In the genomic region with DNA sequence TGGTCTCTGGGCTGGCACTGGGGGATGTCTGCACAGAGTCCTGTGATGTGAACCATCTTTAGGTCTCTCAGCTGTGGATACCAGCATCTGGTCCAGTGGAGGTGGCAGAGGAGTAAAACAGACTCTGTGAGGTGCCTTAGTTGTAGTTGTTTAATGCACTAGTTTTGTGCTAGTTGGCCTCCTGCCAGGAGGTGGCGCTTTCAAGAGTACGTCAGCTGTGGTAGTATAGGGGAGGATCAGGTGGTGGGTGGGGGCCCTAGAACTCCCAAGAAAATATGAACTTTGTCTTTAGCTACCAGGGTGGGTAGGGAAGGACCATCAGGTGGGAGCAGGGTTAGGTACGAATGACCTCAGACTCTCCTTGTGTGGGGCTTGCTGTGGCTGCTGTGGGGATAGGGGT, we compare ENCODE assay signal across 23 cellular contexts.
DNase-seq lines count a peak whose midpoint lies in the region; ATAC-seq and TF ChIP-seq lines count a peak whose summit lies in the region.
"Had no signal": no experiment of that assay in that cellular context is flagged by ENCODE, and none has a peak within 500 bp of the region (broad histone marks: within the 10 kb centered on the region; RNA-seq: fewer than 3 reads in every experiment).

No MANE protein-coding gene starts in this region.

- H4K20me1 ChIP-seq in GM23338 (replicated peaks; ENCODE audit: insufficient read depth) = no peaks in the 10 kb centered on the region

- H3K4me1 Mint-ChIP-seq in activated CD4-positive, alpha-beta T cell treated with anti-CD3 and anti-CD28 coated beads for 36 hours = no peaks in the 10 kb centered on the region
- H3K4me1 Mint-ChIP-seq in GM23338 (peaks cover 24% of the 10 kb centered on the region), neural crest cell (peaks cover 26% of the 10 kb centered on the region)
- H3K4me1 Mint-ChIP-seq: activated CD8-positive, alpha-beta memory T cell treated with anti-CD3 and anti-CD28 coated beads, Interleukin-2, amount 10 ng/mL, durations not matched to agents 7 days and 5 days; activated naive CD8-positive, alpha-beta T cell treated with anti-CD3 and anti-CD28 coated beads, Interleukin-2, amount 10 ng/mL, durations not matched to agents 7 days and 5 days had no signal

- no peak overlapping the region for H3K4me3 ChIP-seq in GM23338
- H3K4me3 ChIP-seq in vagina = no peak overlapping the region
- H3K4me3 ChIP-seq: gastrocnemius medialis had no signal

- no peak overlapping the region for H3K27ac ChIP-seq in GM23338 (ENCODE audit: low read depth)
- no peak overlapping the region for H3K27ac ChIP-seq in vagina
- H3K27ac ChIP-seq: gastrocnemius medialis had no signal

- TF ChIP-seq CTCF in GM23338 (conservative IDR thresholded peaks at IDR 0.05; ENCODE audit: low read depth in 2 of 2) = peak; percentile 59 to 64
- TF ChIP-seq CTCF in neural crest cell (conservative IDR thresholded peaks at IDR 0.05) = peak; percentile 16
- no peak for TF ChIP-seq CTCF in vagina (IDR thresholded peaks at IDR 0.05)

- no peak overlapping the region for H3K27ac Mint-ChIP-seq in activated CD4-positive, alpha-beta T cell treated with anti-CD3 and anti-CD28 coated beads for 36 hours
- H3K27ac Mint-ChIP-seq in GM23338 = 0 out of 2 replicates have a peak overlapping the region, but pooled peaks have one; percentile 26
- H3K27ac Mint-ChIP-seq in neural crest cell (ENCODE audit: unreplicated experiment) = no peak overlapping the region
- H3K27ac Mint-ChIP-seq: activated CD8-positive, alpha-beta memory T cell treated with anti-CD3 and anti-CD28 coated beads, Interleukin-2, amount 10 ng/mL, durations not matched to agents 7 days and 5 days; activated naive CD8-positive, alpha-beta T cell treated with anti-CD3 and anti-CD28 coated beads, Interleukin-2, amount 10 ng/mL, durations not matched to agents 7 days and 5 days; activated T-helper 2 cell treated with anti-CD3 and anti-CD28 coated beads, Interferon-gamma antibody, Interleukin-2, Interleukin-4, amounts not matched to agents 10 μg/mL and 5 μg/mL and 100 μg/mL, durations not matched to agents 14 hours and 24 hours and 36 hours had no signal

- TF ChIP-seq POLR2A in vagina (IDR thresholded peaks at IDR 0.05) = no peak

- H3K9me3 Mint-ChIP-seq in activated CD4-positive, alpha-beta T cell treated with anti-CD3 and anti-CD28 coated beads for 36 hours (ENCODE audit: low read depth) = no peaks in the 10 kb centered on the region
- H3K9me3 Mint-ChIP-seq in GM23338 = peaks cover 33% of the 10 kb centered on the region
- H3K9me3 Mint-ChIP-seq in neural crest cell = peaks cover 12% of the 10 kb centered on the region
- H3K9me3 Mint-ChIP-seq: activated naive CD8-positive, alpha-beta T cell treated with anti-CD3 and anti-CD28 coated beads, Interleukin-2, amount 10 ng/mL, durations not matched to agents 7 days and 5 days; activated T-helper 2 cell treated with anti-CD3 and anti-CD28 coated beads, Interferon-gamma antibody, Interleukin-2, Interleukin-4, amounts not matched to agents 10 μg/mL and 5 μg/mL and 100 μg/mL, durations not matched to agents 14 hours and 24 hours and 36 hours had no signal

- no peak for ATAC-seq in activated CD4-positive, alpha-beta T cell treated with anti-CD3 and anti-CD28 coated beads for 36 hours
- ATAC-seq in GM23338 = no peak; the same call in 2 of the 3 replicates
- ATAC-seq in GM18519 (IDR thresholded peaks at IDR 0.05; ENCODE audit: low FRiP score, unreplicated experiment) = no peak
- ATAC-seq: activated CD8-positive, alpha-beta memory T cell treated with anti-CD3 and anti-CD28 coated beads, Interleukin-2, amount 10 ng/mL, durations not matched to agents 7 days and 5 days; gastrocnemius medialis; SK-N-SH treated with all-trans-retinoic acid at 6 μM for 48 hours had no signal

- no peaks in the 10 kb centered on the region for H3K9me2 ChIP-seq in GM23338 (ENCODE audit: insufficient read depth)

- no peaks in the 10 kb centered on the region; the same call in 1 of the 2 replicates for H3K36me3 ChIP-seq in GM23338 (ENCODE audit: insufficient read depth)
- H3K36me3 ChIP-seq in vagina = no peaks in the 10 kb centered on the region
- H3K36me3 ChIP-seq: gastrocnemius medialis had no signal

- peak; percentile 19 for DNase-seq in activated CD4-positive, alpha-beta T cell treated with anti-CD3 and anti-CD28 coated beads for 36 hours
- no peak for DNase-seq in activated CD4-positive, alpha-beta T cell treated with anti-CD3 and anti-CD28 coated beads, Interleukin-2, amount 50 U/mL, for 1 hour
- DNase-seq in GM23338 (ENCODE audit: low spot score) (peak; percentile 37), OCI-M1 (lab: John Stamatoyannopoulos, UW) (peak; percentile 12), neural crest cell (ENCODE audit: low read depth, low spot score) (no peak), iPS-NIHi11 (ENCODE audit: low spot score) (no peak), vagina (ENCODE audit: extremely low spot score in 2 of 2) (no peak)
- DNase-seq: activated CD8-positive, alpha-beta memory T cell treated with anti-CD3 and anti-CD28 coated beads, Interleukin-2, amount 10 ng/mL, durations not matched to agents 7 days and 5 days; activated naive CD8-positive, alpha-beta T cell treated with anti-CD3 and anti-CD28 coated beads, Interleukin-2, amount 10 ng/mL, durations not matched to agents 7 days and 5 days; Calu3; cerebellar nuclear complex; gastrocnemius medialis; H7; mammary epithelial cell; NCI-H1436 treated with DMSO at 0.1 percent for 48 hours; NCI-H2171 treated with DMSO at 0.1 percent for 48 hours; NCI-H774; retina; stimulated activated CD4-positive, alpha-beta T cell treated with anti-CD3 and anti-CD28 coated beads, Interleukin-15, amount 100 ng/mL, for 24 hours; T-helper 9 cell had no signal

- 0 out of 2 replicates have a peak overlapping the region, but pooled peaks have one; percentile 57 for H2AFZ ChIP-seq in GM23338

- H3K36me3 Mint-ChIP-seq in activated CD4-positive, alpha-beta T cell treated with anti-CD3 and anti-CD28 coated beads for 36 hours (ENCODE audit: low read depth) = no peaks in the 10 kb centered on the region
- H3K36me3 Mint-ChIP-seq in GM23338 (ENCODE audit: low read depth) (peaks cover 31% of the 10 kb centered on the region), neural crest cell (ENCODE audit: low read depth) (peaks cover 12% of the 10 kb centered on the region)
- H3K36me3 Mint-ChIP-seq: activated CD8-positive, alpha-beta memory T cell treated with anti-CD3 and anti-CD28 coated beads, Interleukin-2, amount 10 ng/mL, durations not matched to agents 7 days and 5 days; activated naive CD8-positive, alpha-beta T cell treated with anti-CD3 and anti-CD28 coated beads, Interleukin-2, amount 10 ng/mL, durations not matched to agents 7 days and 5 days had no signal

- H3K4me3 Mint-ChIP-seq in activated CD4-positive, alpha-beta T cell treated with anti-CD3 and anti-CD28 coated beads for 36 hours = no peak overlapping the region
- H3K4me3 Mint-ChIP-seq in GM23338 = no peak overlapping the region
- no peak overlapping the region for H3K4me3 Mint-ChIP-seq in neural crest cell
- H3K4me3 Mint-ChIP-seq: activated CD8-positive, alpha-beta memory T cell treated with anti-CD3 and anti-CD28 coated beads, Interleukin-2, amount 10 ng/mL, durations not matched to agents 7 days and 5 days; activated naive CD8-positive, alpha-beta T cell treated with anti-CD3 and anti-CD28 coated beads, Interleukin-2, amount 10 ng/mL, durations not matched to agents 7 days and 5 days had no signal

- no peaks in the 10 kb centered on the region for H3F3A ChIP-seq in GM23338 (replicated peaks; ENCODE audit: low read depth)

- POLR2A ChIA-PET in activated CD4-positive, alpha-beta T cell treated with anti-CD3 and anti-CD28 coated beads for 36 hours (lab: Charles Lee) = no interaction called here

- no peak overlapping the region for H3K4me2 ChIP-seq in GM23338

- no peaks in the 10 kb centered on the region for H3K79me2 ChIP-seq in GM23338 (replicated peaks; ENCODE audit: insufficient read depth)

- intact Hi-C loops in activated CD4-positive, alpha-beta T cell treated with anti-CD3 and anti-CD28 coated beads for 36 hours (cut with DNase I, micrococcal nuclease) = no loop called here
- intact Hi-C loops in vagina (cut with DNase I) = no loop called here

- H3K9me3 ChIP-seq in vagina = no peaks in the 10 kb centered on the region
- H3K9me3 ChIP-seq: gastrocnemius medialis had no signal

- CTCF ChIA-PET in activated CD4-positive, alpha-beta T cell treated with anti-CD3 and anti-CD28 coated beads for 36 hours (lab: Charles Lee) = interaction anchor here (0.8 kb wide), 1 partner anchor 10 kb away, joined by 3 read pairs; no protein-coding TSS in a partner anchor

- H3K4me1 ChIP-seq in GM23338 (ENCODE audit: insufficient read depth) (peaks cover 36% of the 10 kb centered on the region), vagina (no peaks in the 10 kb centered on the region)
- H3K4me1 ChIP-seq: gastrocnemius medialis had no signal

- H3K27me3 Mint-ChIP-seq in activated CD4-positive, alpha-beta T cell treated with anti-CD3 and anti-CD28 coated beads for 36 hours = peaks cover 9% of the 10 kb centered on the region
- no peaks in the 10 kb centered on the region for H3K27me3 Mint-ChIP-seq in GM23338 (ENCODE audit: insufficient read depth, low read depth, poor library complexity)
- no peaks in the 10 kb centered on the region for H3K27me3 Mint-ChIP-seq in neural crest cell (ENCODE audit: low read depth)

- H3K27me3 ChIP-seq in GM23338 (ENCODE audit: insufficient read depth) = no peaks in the 10 kb centered on the region
- H3K27me3 ChIP-seq in vagina = no peaks in the 10 kb centered on the region
- H3K27me3 ChIP-seq: gastrocnemius medialis had no signal

TF ChIP-seq in GM23338, 12 proteins besides CTCF, POLR2A, EP300 and RAD21:
- TF ChIP-seq POLR2AphosphoS5 (IDR thresholded peaks at IDR 0.05; ENCODE audit: low read depth) (no peak), ZNF331 (CRISPR knock-in tag; IDR thresholded peaks at IDR 0.05; ENCODE audit: low read depth) (no peak), STAT1 (IDR thresholded peaks at IDR 0.05; ENCODE audit: unreplicated experiment) (no peak), EZH2 (IDR thresholded peaks at IDR 0.05; ENCODE audit: low read depth, unreplicated experiment) (no peak)

Comparison
In these comparisons a context has a peak if more than half of its experiments do, and no peak if none do; other contexts are left out.
1. DNase-seq: peak in activated CD4-positive, alpha-beta T cell treated with anti-CD3 and anti-CD28 coated beads for 36 hours (single experiment), GM23338 (single experiment) and OCI-M1 (single experiment); none in activated CD4-positive, alpha-beta T cell treated with anti-CD3 and anti-CD28 coated beads, Interleukin-2, amount 50 U/mL, for 1 hour (single experiment), neural crest cell (single experiment), iPS-NIHi11 (single experiment) and vagina (0 of 2).
2. CTCF ChIP-seq: peak in GM23338 (2 of 2) and neural crest cell (single experiment); none in vagina (0 of 3).